Comparison of ENCODE assay signal across 27 cellular contexts in genomic region chr3:9701006-9701405, GRCh38. TPM values are rescaled to one million over a fixed set of nuclear protein-coding genes. Genes with fewer than 3 reads are reported as not detected.
"Had no signal": no experiment of that assay in that cellular context is flagged by ENCODE, and none has a peak within 500 bp of the region (broad histone marks: within the 10 kb centered on the region; RNA-seq: fewer than 3 reads in every experiment).

No MANE protein-coding gene starts in this region.

- ATAC-seq: activated CD8-positive, alpha-beta T cell treated with anti-CD3 and anti-CD28 coated beads for 36 hours; activated T-cell treated with anti-CD3 and anti-CD28 coated beads, Interleukin-2, amount 50 U/mL, for 72 hours; activated T-helper 17 cell treated with anti-CD3 and anti-CD28 coated beads, Interleukin-2, amount 50 U/mL, for 72 hours; Panc1 had no signal

- H3K27ac Mint-ChIP-seq: activated CD4-positive, alpha-beta T cell treated with anti-CD3 and anti-CD28 coated beads, Interleukin-2, amount 10 ng/mL, durations not matched to agents 24 days and 14 days; activated CD8-positive, alpha-beta T cell treated with anti-CD3 and anti-CD28 coated beads for 36 hours; activated naive CD8-positive, alpha-beta T cell treated with anti-CD3 and anti-CD28 coated beads for 36 hours; activated T-cell treated with anti-CD3 and anti-CD28 coated beads, Interleukin-2, amount 50 U/mL, for 72 hours; T-helper 1 cell treated with Interleukin-12 subunit alpha and Interleukin-12 subunit beta and Interleukin-4 antibody, amounts not matched to agents 30 μg/mL and 1 μg/mL, for 36 hours; T-helper 2 cell treated with Interferon-gamma antibody and Interleukin-4, amounts not matched to agents 5 μg/mL and 100 μg/mL, for 36 hours had no signal

- DNase-seq: activated CD4-positive, alpha-beta T cell treated with anti-CD3 and anti-CD28 coated beads, Interleukin-2, amount 10 ng/mL, durations not matched to agents 24 days and 14 days; activated CD4-positive, alpha-beta T cell treated with anti-CD3 and anti-CD28 coated beads, Interleukin-2, amount 50 U/mL, for 4 hours; activated CD8-positive, alpha-beta T cell treated with anti-CD3 and anti-CD28 coated beads for 36 hours; activated effector memory CD4-positive, alpha-beta T cell treated with anti-CD3 and anti-CD28 coated beads, Interleukin-2, amount 50 U/mL, for 16 hours; activated naive CD4-positive, alpha-beta T cell; activated naive CD4-positive, alpha-beta T cell treated with anti-CD3 and anti-CD28 coated beads, Interleukin-2, amount 50 U/mL, for 16 hours; activated naive CD8-positive, alpha-beta T cell treated with anti-CD3 and anti-CD28 coated beads for 36 hours; activated T-cell treated with anti-CD3 and anti-CD28 coated beads, Interleukin-2, amount 50 U/mL, for 1 hour; activated T-cell treated with anti-CD3 and anti-CD28 coated beads, Interleukin-2, amount 50 U/mL, for 72 hours; amniotic stem cell; aorta; NCI-H1105; NCI-H1417 treated with DMSO at 0.1 percent for 48 hours; NCI-H187 treated with DMSO at 0.1 percent for 48 hours; NCI-H2081; NCI-H226; NCI-H446 treated with DMSO at 0.1 percent for 48 hours; NCI-H524 treated with DMSO at 0.1 percent for 48 hours; SHP77 treated with DMSO at 0.1 percent for 48 hours; SK-N-SH had no signal

- FAIRE-seq: TTC549 had no signal

- H3K9me3 Mint-ChIP-seq: activated CD4-positive, alpha-beta T cell treated with anti-CD3 and anti-CD28 coated beads, Interleukin-2, amount 10 ng/mL, durations not matched to agents 24 days and 14 days; activated CD8-positive, alpha-beta T cell treated with anti-CD3 and anti-CD28 coated beads for 36 hours; activated naive CD8-positive, alpha-beta T cell treated with anti-CD3 and anti-CD28 coated beads for 36 hours; activated T-cell treated with anti-CD3 and anti-CD28 coated beads, Interleukin-2, amount 50 U/mL, for 72 hours; activated T-helper 17 cell treated with anti-CD3 and anti-CD28 coated beads, Interleukin-2, amount 50 U/mL, for 72 hours; T-helper 1 cell treated with Interleukin-12 subunit alpha and Interleukin-12 subunit beta and Interleukin-4 antibody, amounts not matched to agents 30 μg/mL and 1 μg/mL, for 36 hours; T-helper 2 cell treated with Interferon-gamma antibody and Interleukin-4, amounts not matched to agents 5 μg/mL and 100 μg/mL, for 36 hours had no signal

- H3K4me3 Mint-ChIP-seq: activated CD4-positive, alpha-beta T cell treated with anti-CD3 and anti-CD28 coated beads, Interleukin-2, amount 10 ng/mL, durations not matched to agents 24 days and 14 days; activated CD8-positive, alpha-beta T cell treated with anti-CD3 and anti-CD28 coated beads for 36 hours; activated naive CD8-positive, alpha-beta T cell treated with anti-CD3 and anti-CD28 coated beads for 36 hours; activated T-cell treated with anti-CD3 and anti-CD28 coated beads, Interleukin-2, amount 50 U/mL, for 72 hours; activated T-helper 17 cell treated with anti-CD3 and anti-CD28 coated beads, Interleukin-2, amount 50 U/mL, for 72 hours; T-helper 1 cell treated with Interleukin-12 subunit alpha and Interleukin-12 subunit beta and Interleukin-4 antibody, amounts not matched to agents 30 μg/mL and 1 μg/mL, for 36 hours; T-helper 2 cell treated with Interferon-gamma antibody and Interleukin-4, amounts not matched to agents 5 μg/mL and 100 μg/mL, for 36 hours had no signal

- H3K27ac ChIP-seq: KMS-11, SJSA1 had no signal

- H3K4me2 ChIP-seq: KMS-11, SK-N-SH had no signal

- H3K9me3 ChIP-seq: SJSA1, SK-N-SH had no signal

- H3K9ac ChIP-seq: KMS-11, SK-N-SH had no signal

- H3K4me3 ChIP-seq: SJSA1 had no signal

RNA-seq across cellular contexts. Expression of gene CPNE9, which starts 2.6 kb away (rescaled TPM):
- polyA plus RNA-seq: aorta had no signal
